Comparison of ENCODE assay signal across 8 cellular contexts in the genomic region with DNA sequence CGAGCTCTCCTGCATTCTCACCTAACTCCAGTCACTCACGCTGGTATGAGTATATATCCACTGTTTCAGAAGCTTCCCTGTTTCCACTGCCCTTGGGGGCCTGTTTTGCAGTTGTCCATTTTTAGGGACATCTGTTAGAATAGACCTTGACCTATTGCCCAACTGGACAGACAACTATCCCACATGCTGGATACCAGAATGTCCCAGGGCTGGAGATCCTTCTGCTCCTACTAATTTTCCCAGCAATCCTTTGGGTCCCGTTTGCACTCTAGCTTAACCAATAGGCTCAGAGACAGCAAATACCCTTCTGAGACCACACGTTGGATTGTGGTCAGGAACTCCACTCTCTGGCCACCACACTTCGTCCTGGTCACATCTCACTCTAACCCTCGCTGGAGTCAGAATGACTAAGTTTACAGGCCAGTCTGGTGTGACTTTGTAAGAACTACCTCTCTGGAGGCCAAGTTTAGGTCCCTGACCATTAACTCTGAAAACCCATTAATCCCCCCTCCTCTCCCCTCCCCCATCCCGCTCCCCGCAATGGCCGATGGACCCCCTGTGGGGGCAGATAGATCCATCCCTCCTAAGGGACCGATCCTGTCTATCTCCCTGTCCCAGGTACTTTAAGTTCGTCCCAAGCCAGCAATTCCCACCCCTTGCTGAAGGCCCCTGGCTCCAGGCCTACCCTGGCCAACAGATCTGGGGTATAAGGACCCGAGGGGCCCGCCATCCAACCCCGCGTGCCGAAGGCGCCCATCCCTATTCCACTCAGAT. TPM values are rescaled to one million over a fixed set of nuclear protein-coding genes. Genes with fewer than 3 reads are reported as not detected.
A peak's percentile ranks its signal among the peaks of the same experiment; 100 is the strongest.
DNase-seq lines count a peak whose midpoint lies in the region; ATAC-seq and TF ChIP-seq lines count a peak whose summit lies in the region.

No MANE protein-coding gene starts in this region.

- no peaks in the 10 kb centered on the region for H3K27me3 ChIP-seq in upper lobe of right lung

- H3K9me3 Mint-ChIP-seq in memory B cell = no peaks in the 10 kb centered on the region

- peak overlapping the region; percentile 92 for H3K4me3 ChIP-seq in upper lobe of right lung

- peaks cover 11% of the 10 kb centered on the region for H3K27me3 Mint-ChIP-seq in memory B cell

- peak overlapping the region; percentile 97 for H3K27ac ChIP-seq in upper lobe of right lung

- intact Hi-C loops in upper lobe of right lung (cut with DNase I) = no loop called here

- no peaks in the 10 kb centered on the region for H3K36me3 ChIP-seq in upper lobe of right lung

- ATAC-seq in memory B cell (ENCODE audit: low read depth) (no peak), upper lobe of right lung (no peak), HG02588 (IDR thresholded peaks at IDR 0.05; ENCODE audit: unreplicated experiment) (no peak), GM18858 (IDR thresholded peaks at IDR 0.05; ENCODE audit: unreplicated experiment) (no peak), GM21367 (IDR thresholded peaks at IDR 0.05; ENCODE audit: unreplicated experiment) (no peak)

- in situ Hi-C loops in G401 (cut with HindIII; ENCODE audit: low sequenced_read_pairs) = no loop called here

- peaks cover 3% of the 10 kb centered on the region for H3K36me3 Mint-ChIP-seq in memory B cell

- H3K4me1 Mint-ChIP-seq in memory B cell = peaks cover 19% of the 10 kb centered on the region

- H3K9me3 ChIP-seq in upper lobe of right lung = no peaks in the 10 kb centered on the region

- DNase-seq in G401 (ENCODE audit: low spot score) (peak; percentile 64), NAMALWA (ENCODE audit: low spot score) (peak; percentile 54), cerebellum (ENCODE audit: low spot score) (peak; percentile 48), memory B cell (ENCODE audit: low spot score in 2 of 2) (no peak), upper lobe of right lung (no peak)

- peak overlapping the region; percentile 78 for H3K4me3 Mint-ChIP-seq in memory B cell

- peaks cover 16% of the 10 kb centered on the region for H3K4me1 ChIP-seq in upper lobe of right lung

- no peak for TF ChIP-seq CTCF in upper lobe of right lung (IDR thresholded peaks at IDR 0.05)

- H3K27ac Mint-ChIP-seq in memory B cell = peak overlapping the region; percentile 56

RNA-seq across cellular contexts. Expression of gene HMCES, which starts 35.5 kb away (rescaled TPM):
- 33.0 and 40.6 TPM in 2 replicates for total RNA-seq in G401 (2014; rRNA removed; shearing (Covaris generic))
- 14.6 TPM for total RNA-seq in cerebellum
- 34.8 TPM for total RNA-seq in upper lobe of right lung

Comparison
In these comparisons a context has a peak if more than half of its experiments do, and no peak if none do; other contexts are left out.
1. DNase-seq: peak in G401 (single experiment), NAMALWA (single experiment) and cerebellum (single experiment); none in memory B cell (0 of 2) and upper lobe of right lung (single experiment).